12 cellular contexts compared by ENCODE assay signal in the genomic region with DNA sequence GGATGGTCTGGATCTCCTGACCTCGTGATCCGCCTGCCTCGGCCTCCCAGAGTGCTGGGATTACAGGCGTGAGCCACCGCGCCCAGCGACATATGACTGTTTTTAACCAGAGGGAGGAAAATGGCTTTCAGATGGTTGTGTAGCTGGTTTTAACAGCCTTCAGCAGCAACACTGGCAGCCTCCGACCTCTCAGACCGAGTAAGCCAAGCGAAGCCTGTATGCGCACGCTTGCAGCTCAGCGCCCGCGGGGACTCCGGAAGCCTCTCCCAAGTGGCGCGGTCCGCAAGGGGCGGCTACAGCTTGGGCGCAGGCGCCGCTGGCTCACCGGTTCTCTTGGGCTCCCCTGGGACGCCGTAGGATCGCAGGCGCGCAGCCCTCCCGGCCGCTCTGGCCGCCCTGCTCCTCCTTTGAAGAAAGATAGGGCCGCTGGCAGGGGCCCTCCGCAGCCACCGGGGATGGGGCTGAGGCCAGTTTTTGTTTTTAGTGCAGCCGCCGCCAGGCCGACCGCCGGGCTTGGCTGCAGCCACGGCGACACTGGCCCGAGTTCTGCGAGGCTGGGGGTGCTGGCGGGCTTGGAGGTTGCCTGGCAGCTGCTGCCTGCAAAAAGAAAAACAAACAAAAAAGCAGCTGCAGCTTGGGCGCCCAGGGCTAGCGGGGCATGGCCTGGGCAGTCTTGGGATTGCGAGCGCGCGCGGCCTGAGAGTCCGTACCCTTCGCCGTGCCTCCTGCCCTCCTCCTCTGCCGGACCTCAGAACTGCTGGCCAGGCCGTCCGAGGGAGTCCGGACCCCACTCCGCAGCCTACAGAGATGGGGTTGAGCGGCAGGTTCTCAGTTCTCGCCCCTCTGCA. TPM values are rescaled to one million over a fixed set of nuclear protein-coding genes. Genes with fewer than 3 reads are reported as not detected.
DNase-seq lines count a peak whose midpoint lies in the region; ATAC-seq, FAIRE-seq and TF ChIP-seq lines count a peak whose summit lies in the region.
"Not testable (repeated sequence)": the region's sequence is repeated elsewhere in the genome, so short reads cannot be mapped to it uniquely, and the experiment has no call there.
"Had no signal": no experiment of that assay in that cellular context is flagged by ENCODE, and none has a peak within 500 bp of the region (broad histone marks: within the 10 kb centered on the region; RNA-seq: fewer than 3 reads in every experiment).

No MANE protein-coding gene starts in this region.

- not testable (repeated sequence) for H3K27me3 Mint-ChIP-seq in chondrocyte (ENCODE audit: low read depth)

- not testable (repeated sequence) for H3K9me3 Mint-ChIP-seq in chondrocyte (ENCODE audit: low read depth)

- DNase-seq in Daoy (ENCODE audit: low read depth): peak; percentile 41
- peak; percentile 42 for DNase-seq in RPMI8226
- peak; percentile 53 for DNase-seq in chondrocyte (ENCODE audit: low spot score)
- DNase-seq in Right ventricle myocardium inferior (ENCODE audit: missing footprints); left lobe of liver (ENCODE audit: low spot score): not testable (repeated sequence)
- peak in 1 of 6 donors; percentile 18 for DNase-seq in pancreas
- DNase-seq in upper lobe of left lung: peak in 1 of 2 donors; percentile 45

- H3K36me3 Mint-ChIP-seq in chondrocyte (ENCODE audit: low read depth): not testable (repeated sequence)

- not testable (repeated sequence) for H3K4me1 ChIP-seq in pancreas, upper lobe of left lung

- intact Hi-C loops in Right ventricle myocardium inferior (cut with DNase I); pancreas (cut with DNase I): not testable (repeated sequence)

- TF ChIP-seq CTCF in chondrocyte (IDR thresholded peaks at IDR 0.05); pancreas (IDR thresholded peaks at IDR 0.05); upper lobe of left lung (IDR thresholded peaks at IDR 0.05): not testable (repeated sequence)

- FAIRE-seq in pancreas (lab: Jason Lieb, UNC): not testable (repeated sequence)

- ATAC-seq in Right ventricle myocardium inferior (peak; percentile 78), left lobe of liver (peak; percentile 56), pancreas (peak in 3 of 4 donors; percentile 63 to 82 (median 73)), upper lobe of left lung (ENCODE audit: low FRiP score in 2 of 2) (peak; percentile 61 to 65)

- H3K36me3 ChIP-seq in pancreas, upper lobe of left lung: not testable (repeated sequence)

- not testable (repeated sequence) for TF ChIP-seq POLR2A in upper lobe of left lung (IDR thresholded peaks at IDR 0.05)

- WGBS in pancreas, 2 donors: 60 to 66% methylated on average over 12 to 14 of the region's 62 CpGs
- no CpG with 5 or more reads among the region's 62 CpGs for WGBS in upper lobe of left lung, 2 donors

- H3K4me3 ChIP-seq in pancreas, upper lobe of left lung: not testable (repeated sequence)

- H3K4me3 Mint-ChIP-seq in chondrocyte (ENCODE audit: unreplicated experiment): not testable (repeated sequence)

- H3K27ac Mint-ChIP-seq in chondrocyte (ENCODE audit: unreplicated experiment): not testable (repeated sequence)

- H3K27me3 ChIP-seq in pancreas, upper lobe of left lung: not testable (repeated sequence)

- H3K4me1 Mint-ChIP-seq in chondrocyte (ENCODE audit: low read depth): not testable (repeated sequence)

- TF ChIP-seq EP300 in upper lobe of left lung (IDR thresholded peaks at IDR 0.05): not testable (repeated sequence)

- H3K27ac ChIP-seq in pancreas, upper lobe of left lung: not testable (repeated sequence)

- H3K9me3 ChIP-seq in pancreas, upper lobe of left lung: not testable (repeated sequence)

RNA-seq across cellular contexts. Expression of a gene that starts 39.9 kb away (rescaled TPM):
- not detected in 2 replicates for total RNA-seq in Daoy (2014; rRNA removed; shearing (Covaris generic))
- total RNA-seq in chondrocyte (not detected in 3 replicates), Right ventricle myocardium inferior (not detected), left lobe of liver (not detected), pancreas (not detected), upper lobe of left lung (not detected)
- not detected for polyA plus RNA-seq in pancreas
- total RNA-seq: A172; Caco-2; CD4-positive, alpha-beta T cell; GM23248; HT-29 had no signal
- polyA plus RNA-seq: GM23248 had no signal
